8 cellular contexts compared by ENCODE assay signal in genomic region chr4:104490770-104491395, GRCh38. TPM values are rescaled to one million over a fixed set of nuclear protein-coding genes. Genes with fewer than 3 reads are reported as not detected.
DNase-seq lines count a peak whose midpoint lies in the region; ATAC-seq and TF ChIP-seq lines count a peak whose summit lies in the region.

No MANE protein-coding gene starts in this region.

- peak overlapping the region; percentile 98 for H2AFZ ChIP-seq in Loucy (ENCODE audit: low read length)

- peaks cover 12% of the 10 kb centered on the region for H3K4me1 ChIP-seq in Loucy (ENCODE audit: insufficient read depth, low read length, poor library complexity, severe bottlenecking)
- no peaks in the 10 kb centered on the region for H3K4me1 ChIP-seq in ovary (ENCODE audit: insufficient read depth)

- H3K9ac ChIP-seq in Loucy (ENCODE audit: low read depth, low read length, poor library complexity, severe bottlenecking), result peak overlapping the region; percentile 66

- in situ Hi-C loops in SK-MEL-5 (cut with HindIII; ENCODE audit: low pct_unique_long_range_greater_than_20kb, low sequenced_read_pairs), result no loop called here

- no peak overlapping the region for H3K27ac ChIP-seq in ovary

- peak; percentile 12 for DNase-seq in GDM1 (lab: John Stamatoyannopoulos, UW)
- DNase-seq in H7, result peak; percentile 30
- peak; percentile 68 for DNase-seq in SK-MEL-5 (ENCODE audit: low read depth, low spot score)
- no peak for DNase-seq in activated naive CD8-positive, alpha-beta T cell treated with anti-CD3 and anti-CD28 coated beads, Interleukin-2, amount 10 ng/mL, durations not matched to agents 7 days and 5 days
- DNase-seq in cardiac septum (ENCODE audit: low spot score), result peak; percentile 80
- DNase-seq in ovary, result peak; percentile 77 to 87 (median 78)
- DNase-seq in HCEC 1CT, result no peak

- no peaks in the 10 kb centered on the region; the same call in 1 of the 2 replicates for H3K27me3 ChIP-seq in H7 (ENCODE audit: control insufficient read depth, insufficient read depth, low read length)
- H3K27me3 ChIP-seq in Loucy (ENCODE audit: insufficient read depth, low read length, poor library complexity, severe bottlenecking), result no peaks in the 10 kb centered on the region
- H3K27me3 ChIP-seq in ovary, result no peaks in the 10 kb centered on the region

- H3K4me3 ChIP-seq in H7 (ENCODE audit: insufficient read depth, low read depth, low read length), result peak overlapping the region; percentile 83
- H3K4me3 ChIP-seq in Loucy (ENCODE audit: low read length, poor library complexity, severe bottlenecking), result peak overlapping the region; percentile 76
- peak overlapping the region; percentile 69 for H3K4me3 ChIP-seq in ovary

- no peak overlapping the region for H3K27ac Mint-ChIP-seq in activated naive CD8-positive, alpha-beta T cell treated with anti-CD3 and anti-CD28 coated beads, Interleukin-2, amount 10 ng/mL, durations not matched to agents 7 days and 5 days

- POLR2A ChIA-PET in activated naive CD8-positive, alpha-beta T cell treated with anti-CD3 and anti-CD28 coated beads, Interleukin-2, amount 10 ng/mL, durations not matched to agents 7 days and 5 days (lab: Charles Lee), result no interaction called here

- no peaks in the 10 kb centered on the region for H3K9me2 ChIP-seq in Loucy (replicated peaks; ENCODE audit: low read depth, low read length)

- peaks cover 71% of the 10 kb centered on the region for H3K27me3 Mint-ChIP-seq in activated naive CD8-positive, alpha-beta T cell treated with anti-CD3 and anti-CD28 coated beads, Interleukin-2, amount 10 ng/mL, durations not matched to agents 7 days and 5 days

- no peak for TF ChIP-seq EP300 in ovary (IDR thresholded peaks at IDR 0.05)

- intact Hi-C loops in cardiac septum (cut with DNase I), result loop anchor here (10.0 kb wide), 3 partner anchors 124 to 1214 kb away; partner anchors contain the start of genes GSTCD and INTS12
- intact Hi-C loops in ovary (cut with DNase I), result no loop called here

- peak overlapping the region; percentile 95 for H3K4me2 ChIP-seq in Loucy (ENCODE audit: low read depth, low read length, poor library complexity, severe bottlenecking)

- peak overlapping the region; percentile 82 for H3K4me3 Mint-ChIP-seq in activated naive CD8-positive, alpha-beta T cell treated with anti-CD3 and anti-CD28 coated beads, Interleukin-2, amount 10 ng/mL, durations not matched to agents 7 days and 5 days

- H3K36me3 ChIP-seq in H7 (replicated peaks; ENCODE audit: control insufficient read depth, insufficient read depth, low read length) (no peaks in the 10 kb centered on the region), Loucy (ENCODE audit: insufficient read depth, low read length) (no peaks in the 10 kb centered on the region), ovary (no peaks in the 10 kb centered on the region)

- no peaks in the 10 kb centered on the region for H3K79me2 ChIP-seq in Loucy (ENCODE audit: insufficient read depth, low read length)

- ATAC-seq in activated naive CD8-positive, alpha-beta T cell treated with anti-CD3 and anti-CD28 coated beads, Interleukin-2, amount 10 ng/mL, durations not matched to agents 7 days and 5 days (ENCODE audit: low read depth), result peak; percentile 57

- WGBS in ovary, 3 donors, result 0 to 1% (median 1%) methylated on average over 26 to 40 of the region's 40 CpGs

- no peaks in the 10 kb centered on the region for H4K20me1 ChIP-seq in Loucy (ENCODE audit: insufficient read depth, low read length, poor library complexity, severe bottlenecking)

- H3K36me3 Mint-ChIP-seq in activated naive CD8-positive, alpha-beta T cell treated with anti-CD3 and anti-CD28 coated beads, Interleukin-2, amount 10 ng/mL, durations not matched to agents 7 days and 5 days, result peaks cover 1% of the 10 kb centered on the region

- H3F3A ChIP-seq in Loucy (ENCODE audit: low read depth), result peaks cover 3% of the 10 kb centered on the region; the same call in 1 of the 2 replicates

- TF ChIP-seq CTCF in Loucy (conservative IDR thresholded peaks at IDR 0.05; ENCODE audit: low read length) (no peak), ovary (IDR thresholded peaks at IDR 0.05) (no peak)

- no peaks in the 10 kb centered on the region for H3K9me3 Mint-ChIP-seq in activated naive CD8-positive, alpha-beta T cell treated with anti-CD3 and anti-CD28 coated beads, Interleukin-2, amount 10 ng/mL, durations not matched to agents 7 days and 5 days

- no peak for TF ChIP-seq POLR2A in ovary (IDR thresholded peaks at IDR 0.05)

- peaks cover 25% of the 10 kb centered on the region for H3K4me1 Mint-ChIP-seq in activated naive CD8-positive, alpha-beta T cell treated with anti-CD3 and anti-CD28 coated beads, Interleukin-2, amount 10 ng/mL, durations not matched to agents 7 days and 5 days

- H3K9me3 ChIP-seq in Loucy (ENCODE audit: insufficient read depth, low read depth, low read length), result no peaks in the 10 kb centered on the region
- H3K9me3 ChIP-seq in ovary, result no peaks in the 10 kb centered on the region

RNA-seq across cellular contexts. Expression of gene CXXC4, which starts 3.8 kb away (rescaled TPM):
- total RNA-seq in H7 (2014; rRNA removed; shearing (Covaris generic)), result 0.67 and 0.83 TPM in 2 replicates
- total RNA-seq in SK-MEL-5 (2014; rRNA removed; shearing (Covaris generic)), result 1.7 and 1.8 TPM in 2 replicates
- polyA plus RNA-seq in SK-MEL-5 (2015; cell fraction: cytosol; rRNA removed), result 1.1 and 2.1 TPM in 2 replicates
- polyA plus RNA-seq in SK-MEL-5 (2015; cell fraction: nucleus; rRNA removed), result 2.5 and 2.8 TPM in 2 replicates
- under 1 TPM; 0.06 to 0.11 TPM for total RNA-seq in activated naive CD8-positive, alpha-beta T cell treated with anti-CD3 and anti-CD28 coated beads, Interleukin-2, amount 10 ng/mL, durations not matched to agents 7 days and 5 days
- total RNA-seq in cardiac septum (2.5 TPM), ovary (10 to 100 TPM in 1 of 7 donors, 1 to 10 TPM in 6; 1.3 to 10.6 (median 2.3) TPM)
- polyA plus RNA-seq in ovary, result 1 to 10 TPM; 2.1 to 2.4 TPM

Comparison
In these comparisons a context has a peak if more than half of its experiments do, and no peak if none do; other contexts are left out.
1. DNase-seq: peak in GDM1 (single experiment), H7 (single experiment), SK-MEL-5 (single experiment), cardiac septum (single experiment) and ovary (5 of 5); none in activated naive CD8-positive, alpha-beta T cell treated with anti-CD3 and anti-CD28 coated beads, Interleukin-2, amount 10 ng/mL, durations not matched to agents 7 days and 5 days (single experiment) and HCEC 1CT (single experiment).
2. Peak in every context shown above with its lines, with median percentiles within 50 percentile points of each other: H3K4me3 ChIP-seq.